ENCODE assay signal across 2 cellular contexts in the genomic region with DNA sequence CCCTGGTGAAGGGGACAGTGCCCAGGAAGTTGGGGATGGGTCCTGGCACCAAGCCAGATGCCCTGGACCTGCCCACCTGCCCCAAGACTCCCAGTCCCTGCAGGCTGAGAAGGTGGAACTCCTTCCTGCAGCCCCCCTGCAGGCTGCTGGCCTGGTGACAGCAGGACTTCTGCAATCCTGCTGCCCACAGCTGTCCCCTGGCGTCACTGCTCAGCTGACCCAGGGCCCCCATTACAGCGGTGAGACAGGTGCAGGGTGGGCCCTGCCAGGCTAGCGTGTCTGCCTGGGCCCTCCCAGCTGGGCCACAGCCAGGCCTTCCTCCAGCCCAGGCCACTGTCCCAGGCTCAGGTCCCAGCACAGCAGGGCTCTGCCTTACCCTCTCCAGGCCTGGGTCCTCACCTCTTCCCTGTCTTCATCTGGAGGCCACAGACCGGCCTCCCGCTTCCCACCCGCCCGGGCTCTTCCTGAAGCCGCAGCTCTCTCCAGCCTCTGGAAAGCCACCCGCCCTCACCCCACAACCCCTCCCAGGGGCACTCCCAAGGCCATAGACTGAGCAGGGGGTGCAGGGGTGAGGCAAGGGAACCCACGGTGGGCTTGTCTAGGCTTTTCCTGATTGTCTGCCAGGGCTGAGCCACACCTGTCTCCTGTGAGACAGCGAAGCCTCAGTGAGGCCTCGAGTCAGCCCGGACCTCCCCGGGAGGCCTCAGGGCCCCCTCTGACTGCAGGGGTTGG.
TF ChIP-seq lines count a peak whose summit lies in the region.

No MANE protein-coding gene starts in this region.

TF ChIP-seq in A549, 52 proteins besides CTCF, POLR2A, EP300 and RAD21:
- no peak for TF ChIP-seq EHF (CRISPR knock-in tag; IDR thresholded peaks at IDR 0.05)
- TF ChIP-seq KDM5A (IDR thresholded peaks at IDR 0.05): no peak
- no peak for TF ChIP-seq ZFP36 (IDR thresholded peaks at IDR 0.05; ENCODE audit: borderline replicate concordance, partially characterized antibody)
- no peak for TF ChIP-seq HDAC2 (IDR thresholded peaks at IDR 0.05)
- TF ChIP-seq ZC3H11A (IDR thresholded peaks at IDR 0.05): no peak
- no peak for TF ChIP-seq NPAS2 (CRISPR knock-in tag; IDR thresholded peaks at IDR 0.05; ENCODE audit: borderline replicate concordance)
- no peak for TF ChIP-seq ESRRA (IDR thresholded peaks at IDR 0.05; ENCODE audit: borderline replicate concordance, low read length)
- no peak for TF ChIP-seq CEBPB (IDR thresholded peaks at IDR 0.05)
- TF ChIP-seq GATA3 (IDR thresholded peaks at IDR 0.05; ENCODE audit: borderline replicate concordance): no peak
- TF ChIP-seq CBX2 (IDR thresholded peaks at IDR 0.05; ENCODE audit: borderline replicate concordance, low read depth): no peak
- TF ChIP-seq RNF2 (IDR thresholded peaks at IDR 0.05; ENCODE audit: borderline replicate concordance, low read depth): no peak
- TF ChIP-seq FOXS1 (CRISPR knock-in tag; IDR thresholded peaks at IDR 0.05): no peak
- TF ChIP-seq HES2 (IDR thresholded peaks at IDR 0.05): no peak
- TF ChIP-seq ATOH8 (CRISPR knock-in tag; IDR thresholded peaks at IDR 0.05; ENCODE audit: low read depth): no peak
- no peak for TF ChIP-seq TFCP2L1 (CRISPR knock-in tag; IDR thresholded peaks at IDR 0.05)

TF ChIP-seq in GM12878, 131 proteins besides CTCF, POLR2A, EP300 and RAD21:
- TF ChIP-seq IRF5 (IDR thresholded peaks at IDR 0.05; ENCODE audit: borderline replicate concordance) (no peak), SMAD1 (IDR thresholded peaks at IDR 0.05; ENCODE audit: low read depth, partially characterized antibody) (no peak), HCFC1 (IDR thresholded peaks at IDR 0.05; ENCODE audit: low read length) (no peak), ZNF592 (IDR thresholded peaks at IDR 0.05) (no peak), TAF1 (IDR thresholded peaks at IDR 0.05; ENCODE audit: borderline replicate concordance, low read depth, low read length) (no peak), TCF12 (IDR thresholded peaks at IDR 0.05; ENCODE audit: low read depth, low read length) (no peak), STAT1 (conservative IDR thresholded peaks at IDR 0.05) (no peak), CHD1 (IDR thresholded peaks at IDR 0.05; ENCODE audit: low read depth, low read length) (no peak), ETV6 (conservative IDR thresholded peaks at IDR 0.05 in 1 of 2, IDR thresholded peaks at IDR 0.05 in 1 of 2; ENCODE audit: borderline replicate concordance in 1 of 2, low read depth in 1 of 2) (no peak), CREB1 (IDR thresholded peaks at IDR 0.05; ENCODE audit: low read depth) (no peak), ATF7 (IDR thresholded peaks at IDR 0.05; ENCODE audit: low read depth) (no peak), SREBF1 (IDR thresholded peaks at IDR 0.05; ENCODE audit: low read length) (no peak), RAD51 (IDR thresholded peaks at IDR 0.05) (no peak), DPF2 (IDR thresholded peaks at IDR 0.05) (no peak), SP1 (IDR thresholded peaks at IDR 0.05; ENCODE audit: low read depth, low read length) (no peak), KAT2A (conservative IDR thresholded peaks at IDR 0.05; ENCODE audit: control insufficient read depth, low read depth, low read length) (no peak), ZNF687 (IDR thresholded peaks at IDR 0.05) (no peak), POU2F2 (IDR thresholded peaks at IDR 0.05; ENCODE audit: borderline replicate concordance, low read depth, low read length) (no peak), SIN3A (IDR thresholded peaks at IDR 0.05; ENCODE audit: low read depth, low read length) (no peak)
- TF ChIP-seq, protein P1, sequence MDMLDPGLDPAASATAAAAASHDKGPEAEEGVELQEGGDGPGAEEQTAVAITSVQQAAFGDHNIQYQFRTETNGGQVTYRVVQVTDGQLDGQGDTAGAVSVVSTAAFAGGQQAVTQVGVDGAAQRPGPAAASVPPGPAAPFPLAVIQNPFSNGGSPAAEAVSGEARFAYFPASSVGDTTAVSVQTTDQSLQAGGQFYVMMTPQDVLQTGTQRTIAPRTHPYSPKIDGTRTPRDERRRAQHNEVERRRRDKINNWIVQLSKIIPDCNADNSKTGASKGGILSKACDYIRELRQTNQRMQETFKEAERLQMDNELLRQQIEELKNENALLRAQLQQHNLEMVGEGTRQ (IDR thresholded peaks at IDR 0.05; ENCODE audit: borderline replicate concordance, low read depth, low read length): no peak
